In the genomic region with DNA sequence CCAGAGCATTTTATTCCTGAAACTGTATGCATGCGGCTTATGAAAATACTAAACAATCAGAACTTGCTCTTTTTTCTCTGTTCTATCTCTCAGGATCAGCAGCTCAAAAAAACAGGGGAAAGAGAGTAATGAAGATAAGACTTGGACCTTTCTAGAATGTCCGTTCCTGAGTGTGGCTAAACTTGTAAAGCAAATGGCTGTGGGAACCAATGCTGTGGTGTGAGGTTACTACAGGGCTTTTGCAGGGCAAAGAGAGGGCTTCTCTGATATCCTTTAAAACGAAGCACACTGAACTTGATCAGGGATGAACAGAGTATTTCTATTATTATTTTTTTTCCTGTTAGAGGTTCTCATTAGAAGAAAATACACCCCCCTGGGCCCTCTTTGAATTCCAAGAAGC, we compare ENCODE assay signal across 15 cellular contexts.
"Had no signal": no experiment of that assay in that cellular context is flagged by ENCODE, and none has a peak within 500 bp of the region (broad histone marks: within the 10 kb centered on the region; RNA-seq: fewer than 3 reads in every experiment).

No MANE protein-coding gene starts in this region.

- H3K27me3 ChIP-seq: colonic mucosa, esophagus squamous epithelium, right atrium auricular region, suprapubic skin, tibial nerve had no signal

- H3K9me3 ChIP-seq: colonic mucosa, esophagus squamous epithelium, right atrium auricular region, suprapubic skin, tibial nerve had no signal

- DNase-seq: colonic mucosa; dermis blood vessel endothelial cell; esophagus squamous epithelium; foreskin fibroblast; kidney; left cardiac atrium; left ventricle myocardium superior; naive thymus-derived CD4-positive, alpha-beta T cell; posterior cingulate gyrus; stimulated activated CD4-positive, alpha-beta T cell treated with anti-CD3 and anti-CD28 coated beads, Interleukin-4, amount 100 ng/mL, for 1 hour; stimulated activated CD8-positive, alpha-beta memory T cell treated with anti-CD3 and anti-CD28 coated beads, Interleukin-4, amount 100 ng/mL, for 48 hours; stimulated activated naive CD8-positive, alpha-beta T cell treated with anti-CD3 and anti-CD28 coated beads, Interleukin-15, Interleukin-2, amounts not matched to agents 100 U/mL and 50 U/mL, for 24 hours had no signal

- H3K4me1 ChIP-seq: colonic mucosa, esophagus squamous epithelium, right atrium auricular region, suprapubic skin, tibial nerve had no signal

- H3K27ac ChIP-seq: colonic mucosa, esophagus squamous epithelium, right atrium auricular region, suprapubic skin, tibial nerve had no signal

- H3K4me3 ChIP-seq: colonic mucosa, esophagus squamous epithelium, right atrium auricular region, suprapubic skin, tibial nerve had no signal

- H3K36me3 ChIP-seq: colonic mucosa, esophagus squamous epithelium, right atrium auricular region, suprapubic skin, tibial nerve had no signal
